ENCODE assay signal across 2 cellular contexts in the genomic region with DNA sequence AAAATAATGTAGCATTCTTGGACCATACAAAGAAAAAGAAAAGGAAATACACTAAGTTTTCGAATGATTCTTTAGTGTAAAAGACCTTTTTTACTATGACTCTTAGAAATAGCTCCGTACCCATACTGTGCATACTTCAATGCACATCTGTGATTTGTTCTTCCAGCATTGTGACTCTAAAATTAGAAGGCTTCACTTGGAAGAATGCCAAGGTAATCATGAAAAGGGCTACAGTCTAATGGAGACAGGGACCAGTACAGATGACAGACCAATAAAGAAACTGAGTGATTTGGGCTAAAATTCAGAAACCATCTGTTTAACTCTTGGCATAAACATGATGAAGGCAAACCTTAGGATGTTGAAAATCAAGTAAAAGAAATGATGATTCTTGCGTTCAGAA.
TF ChIP-seq lines count a peak whose summit lies in the region.

No MANE protein-coding gene starts in this region.

TF ChIP-seq in SK-N-SH, 30 proteins besides CTCF, POLR2A, EP300 and RAD21 (continued from another document):
- TF ChIP-seq USF2 (IDR thresholded peaks at IDR 0.05; ENCODE audit: borderline replicate concordance, low read depth, low read length) = no peak
- no peak for TF ChIP-seq TEAD4 (IDR thresholded peaks at IDR 0.05; ENCODE audit: borderline replicate concordance, insufficient read depth)
- TF ChIP-seq RXRA (IDR thresholded peaks at IDR 0.05; ENCODE audit: borderline replicate concordance, low read depth) = no peak

TF ChIP-seq in SK-N-SH treated with all-trans-retinoic acid at 6 μM for 48 hours, 23 proteins besides CTCF, POLR2A, EP300 and RAD21 (continued from another document):
- no peak for TF ChIP-seq TSHZ2 (CRISPR knock-in tag; IDR thresholded peaks at IDR 0.05)
- TF ChIP-seq ESRRG (CRISPR knock-in tag; IDR thresholded peaks at IDR 0.05) = no peak
- TF ChIP-seq ZC3H10 (CRISPR knock-in tag; IDR thresholded peaks at IDR 0.05) = no peak
- TF ChIP-seq SNAI2 (CRISPR knock-in tag; IDR thresholded peaks at IDR 0.05) = no peak
- no peak for TF ChIP-seq ZNF8 (CRISPR knock-in tag; IDR thresholded peaks at IDR 0.05)
- TF ChIP-seq RARB (CRISPR knock-in tag; IDR thresholded peaks at IDR 0.05) = no peak
- no peak for TF ChIP-seq POU6F1 (CRISPR knock-in tag; IDR thresholded peaks at IDR 0.05; ENCODE audit: borderline replicate concordance, low read depth)
TF ChIP-seq in SK-N-SH treated with all-trans-retinoic acid at 6 μM for 48 hours: peak in this region for 0.
